Comparison of ENCODE assay signal across 9 cellular contexts in genomic region chr3:102038477-102039142, GRCh38.
DNase-seq lines count a peak whose midpoint lies in the region; ATAC-seq lines count a peak whose summit lies in the region.
"Had no signal": no experiment of that assay in that cellular context is flagged by ENCODE, and none has a peak within 500 bp of the region (broad histone marks: within the 10 kb centered on the region; RNA-seq: fewer than 3 reads in every experiment).

No MANE protein-coding gene starts in this region.

- ATAC-seq in GM18502 (IDR thresholded peaks at IDR 0.05; ENCODE audit: poor library complexity, unreplicated experiment) (peak; percentile 90), GM21515 (IDR thresholded peaks at IDR 0.05; ENCODE audit: unreplicated experiment) (peak; percentile 84), HG03342 (IDR thresholded peaks at IDR 0.05; ENCODE audit: unreplicated experiment) (peak; percentile 91), left cardiac atrium (no peak)
- ATAC-seq in activated T-cell treated with anti-CD3 and anti-CD28 coated beads, Interleukin-2, amount 50 U/mL, for 4 hours = no peak

- no peaks in the 10 kb centered on the region for H3K36me3 Mint-ChIP-seq in dendritic cell treated with granulocyte-macrophage colony-stimulating factor and Interleukin-4, amounts not matched to agents 40 ng/mL and 50 ng/mL, for 4 days (ENCODE audit: low read depth)
- no peaks in the 10 kb centered on the region for H3K36me3 Mint-ChIP-seq in activated T-cell treated with anti-CD3 and anti-CD28 coated beads, Interleukin-2, amount 50 U/mL, for 4 hours (ENCODE audit: insufficient read depth)

- peaks cover 18% of the 10 kb centered on the region for H3K9me3 Mint-ChIP-seq in dendritic cell treated with granulocyte-macrophage colony-stimulating factor and Interleukin-4, amounts not matched to agents 40 ng/mL and 50 ng/mL, for 4 days
- peaks cover 11% of the 10 kb centered on the region for H3K9me3 Mint-ChIP-seq in activated T-cell treated with anti-CD3 and anti-CD28 coated beads, Interleukin-2, amount 50 U/mL, for 4 hours

- no peak overlapping the region for H3K27ac Mint-ChIP-seq in dendritic cell treated with granulocyte-macrophage colony-stimulating factor and Interleukin-4, amounts not matched to agents 40 ng/mL and 50 ng/mL, for 4 days
- H3K27ac Mint-ChIP-seq: endodermal cell had no signal

- H3K27me3 Mint-ChIP-seq in dendritic cell treated with granulocyte-macrophage colony-stimulating factor and Interleukin-4, amounts not matched to agents 40 ng/mL and 50 ng/mL, for 4 days = peaks cover 2% of the 10 kb centered on the region
- H3K27me3 Mint-ChIP-seq in activated T-cell treated with anti-CD3 and anti-CD28 coated beads, Interleukin-2, amount 50 U/mL, for 4 hours (ENCODE audit: low read depth) = no peaks in the 10 kb centered on the region

- intact Hi-C loops in dendritic cell treated with granulocyte-macrophage colony-stimulating factor and Interleukin-4, amounts not matched to agents 40 ng/mL and 50 ng/mL, for 4 days (cut with micrococcal nuclease) = no loop called here
- intact Hi-C loops in left cardiac atrium (cut with DNase I) = no loop called here

- DNase-seq in left cardiac atrium (no peak), NCI-H2196 treated with DMSO at 0.1 percent for 48 hours (lab: John Stamatoyannopoulos, UW; ENCODE audit: unreplicated experiment) (no peak)
- no peak for DNase-seq in activated CD4-positive, CD25-positive, alpha-beta regulatory T cell (lab: John Stamatoyannopoulos, UW)
- DNase-seq in activated T-cell treated with anti-CD3 and anti-CD28 coated beads, Interleukin-2, amount 50 U/mL, for 4 hours = no peak
- DNase-seq: endodermal cell had no signal

- H3K4me1 Mint-ChIP-seq in dendritic cell treated with granulocyte-macrophage colony-stimulating factor and Interleukin-4, amounts not matched to agents 40 ng/mL and 50 ng/mL, for 4 days (ENCODE audit: low read depth) = peaks cover 17% of the 10 kb centered on the region
- H3K4me1 Mint-ChIP-seq in activated T-cell treated with anti-CD3 and anti-CD28 coated beads, Interleukin-2, amount 50 U/mL, for 4 hours (ENCODE audit: low read depth) = peaks cover 8% of the 10 kb centered on the region
- H3K4me1 Mint-ChIP-seq: endodermal cell had no signal

- H3K4me3 Mint-ChIP-seq in dendritic cell treated with granulocyte-macrophage colony-stimulating factor and Interleukin-4, amounts not matched to agents 40 ng/mL and 50 ng/mL, for 4 days = peak overlapping the region; percentile 13
- H3K4me3 Mint-ChIP-seq in activated T-cell treated with anti-CD3 and anti-CD28 coated beads, Interleukin-2, amount 50 U/mL, for 4 hours = no peak overlapping the region
- H3K4me3 Mint-ChIP-seq: endodermal cell had no signal

Comparison
In these comparisons a context has a peak if more than half of its experiments do, and no peak if none do; other contexts are left out.
1. ATAC-seq: peak in GM18502 (single experiment), GM21515 (single experiment) and HG03342 (single experiment); none in left cardiac atrium (0 of 2) and activated T-cell treated with anti-CD3 and anti-CD28 coated beads, Interleukin-2, amount 50 U/mL, for 4 hours (0 of 2).